In genomic region chr3:174540536-174540935, GRCh38 we compare ENCODE assay signal across 15 cellular contexts.
A peak's percentile ranks its signal among the peaks of the same experiment; 100 is the strongest.
DNase-seq lines count a peak whose midpoint lies in the region; ATAC-seq, FAIRE-seq and TF ChIP-seq lines count a peak whose summit lies in the region.
"Had no signal": no experiment of that assay in that cellular context is flagged by ENCODE, and none has a peak within 500 bp of the region (broad histone marks: within the 10 kb centered on the region; RNA-seq: fewer than 3 reads in every experiment).

No MANE protein-coding gene starts in this region.

- 42% methylated on average over 3 of the region's 3 CpGs for WGBS in HepG2 (ENCODE audit: low lambda C conversion rate)

- no peak for TF ChIP-seq EP300 in HepG2 (IDR thresholded peaks at IDR 0.05; ENCODE audit: low read depth in 2 of 2, low read length in 2 of 2)
- no peak for TF ChIP-seq EP300 in HepG2 (CRISPR knock-in tag; IDR thresholded peaks at IDR 0.05; ENCODE audit: borderline replicate concordance)

- no peak for TF ChIP-seq CTCF in GM23338 (conservative IDR thresholded peaks at IDR 0.05; ENCODE audit: low read depth in 2 of 2)
- no peak for TF ChIP-seq CTCF in HepG2 (CRISPR knock-in tag; IDR thresholded peaks at IDR 0.05)
- TF ChIP-seq CTCF in ascending aorta (IDR thresholded peaks at IDR 0.05) = no peak
- TF ChIP-seq CTCF in Caco-2 (IDR thresholded peaks at IDR 0.05; ENCODE audit: insufficient read depth in 1 of 2, low read depth in 1 of 2, low read length in 1 of 2, severe bottlenecking in 1 of 2, unreplicated experiment in 1 of 2) = no peak

- H3K9me3 ChIP-seq in SJCRH30 (replicated peaks) (0 out of 2 replicates have a peak, but pooled peaks cover 4% of the 10 kb centered on the region), iPS-20b (ENCODE audit: insufficient read depth, low read depth, low read length) (no peaks in the 10 kb centered on the region), HepG2 (ENCODE audit: low read length) (no peaks in the 10 kb centered on the region), ascending aorta (no peaks in the 10 kb centered on the region), Caco-2 (no peaks in the 10 kb centered on the region)
- H3K9me3 ChIP-seq: A549, Peyer's patch had no signal

- H3K27ac ChIP-seq in GM23338 (ENCODE audit: low read depth) = peak overlapping the region; percentile 96
- H3K27ac ChIP-seq in SJCRH30 = peak overlapping the region; percentile 95
- peak overlapping the region; percentile 29 for H3K27ac ChIP-seq in iPS-20b (ENCODE audit: low read length)
- no peak overlapping the region for H3K27ac ChIP-seq in HepG2 (ENCODE audit: extremely low read length, insufficient read depth, low read length)
- no peak overlapping the region for H3K27ac ChIP-seq in ascending aorta
- H3K27ac ChIP-seq: A549, Peyer's patch had no signal

- TF ChIP-seq POLR2A in HepG2 (IDR thresholded peaks at IDR 0.05; ENCODE audit: insufficient read depth in 1 of 2, low read depth in 2 of 2, low read length in 2 of 2) = no peak

- peak; percentile 85 for DNase-seq in GM23338 (ENCODE audit: low spot score)
- DNase-seq in NCI-H146 (lab: John Stamatoyannopoulos, UW) = peak; percentile 64
- no peak for DNase-seq in SJCRH30
- no peak for DNase-seq in kidney glomerular epithelial cell (lab: John Stamatoyannopoulos, UW)
- DNase-seq in HepG2 (ENCODE audit: low spot score) = no peak
- no peak for DNase-seq in ascending aorta (ENCODE audit: low spot score in 2 of 2)
- DNase-seq in Caco-2 = no peak
- DNase-seq: DMS79, HFFc6, MG63, NCI-H524, Peyer's patch had no signal

- CTCF ChIA-PET in HepG2 (lab: Yijun Ruan, JAX; ENCODE audit: low intra/inter-chr PET ratio, low total read pairs) = no interaction called here
- CTCF ChIA-PET in Caco-2 (lab: Charles Lee) = no interaction called here

- H3K4me3 Mint-ChIP-seq in GM23338 (peak overlapping the region; percentile 49; the same call in 2 of the 3 replicates), Caco-2 (ENCODE audit: unreplicated experiment) (no peak overlapping the region)
- H3K4me3 Mint-ChIP-seq: HFFc6 had no signal

- no peaks in the 10 kb centered on the region for H3K9me2 ChIP-seq in GM23338 (ENCODE audit: insufficient read depth)

- H3K36me3 Mint-ChIP-seq in GM23338 (ENCODE audit: low read depth) (peaks cover 13% of the 10 kb centered on the region; the same call in 2 of the 3 replicates), Caco-2 (ENCODE audit: insufficient read depth, unreplicated experiment) (peaks cover 17% of the 10 kb centered on the region)

- H3K36me3 ChIP-seq in GM23338 (ENCODE audit: insufficient read depth) (no peaks in the 10 kb centered on the region), SJCRH30 (no peaks in the 10 kb centered on the region), iPS-20b (ENCODE audit: insufficient read depth, low read depth, low read length) (no peaks in the 10 kb centered on the region), HepG2 (replicated peaks in 1 of 2; ENCODE audit: control insufficient read depth in 1 of 2, insufficient read depth in 2 of 2, low read length in 2 of 2) (no peaks in the 10 kb centered on the region), ascending aorta (no peaks in the 10 kb centered on the region), Caco-2 (ENCODE audit: control insufficient read depth, insufficient read depth, low read length) (no peaks in the 10 kb centered on the region; the same call in 1 of the 2 replicates)
- H3K36me3 ChIP-seq: MG63, Peyer's patch had no signal

- in situ Hi-C loops in HepG2 (cut with HindIII; ENCODE audit: extremely low pct_ligation_motif_present, low pct_unique_long_range_greater_than_20kb) = no loop called here

- peaks cover 52% of the 10 kb centered on the region for H3K4me1 ChIP-seq in GM23338 (ENCODE audit: insufficient read depth)
- H3K4me1 ChIP-seq in SJCRH30 = peaks cover 50% of the 10 kb centered on the region
- peaks cover 47% of the 10 kb centered on the region for H3K4me1 ChIP-seq in iPS-20b (ENCODE audit: insufficient read depth, low read length)
- no peaks in the 10 kb centered on the region for H3K4me1 ChIP-seq in HepG2 (ENCODE audit: insufficient read depth, low read length)
- no peaks in the 10 kb centered on the region for H3K4me1 ChIP-seq in ascending aorta
- peaks cover 28% of the 10 kb centered on the region for H3K4me1 ChIP-seq in Caco-2
- H3K4me1 ChIP-seq: A549, Peyer's patch had no signal

- no peaks in the 10 kb centered on the region for H3K27me3 ChIP-seq in GM23338 (ENCODE audit: insufficient read depth)
- H3K27me3 ChIP-seq in SJCRH30 = no peaks in the 10 kb centered on the region
- no peaks in the 10 kb centered on the region for H3K27me3 ChIP-seq in iPS-20b (ENCODE audit: insufficient read depth, low read length)
- no peaks in the 10 kb centered on the region for H3K27me3 ChIP-seq in HepG2 (ENCODE audit: control insufficient read depth in 1 of 2, insufficient read depth in 2 of 2, low read length in 2 of 2)
- no peaks in the 10 kb centered on the region for H3K27me3 ChIP-seq in ascending aorta
- H3K27me3 ChIP-seq in Caco-2 (replicated peaks; ENCODE audit: control insufficient read depth, insufficient read depth, low read length) = no peaks in the 10 kb centered on the region
- H3K27me3 ChIP-seq: MG63, Peyer's patch had no signal

- H3K9me3 Mint-ChIP-seq in GM23338 (no peaks in the 10 kb centered on the region), Caco-2 (ENCODE audit: unreplicated experiment) (peaks cover 10% of the 10 kb centered on the region)
- H3K9me3 Mint-ChIP-seq: HFFc6 had no signal

- H3K79me2 ChIP-seq in GM23338 (replicated peaks; ENCODE audit: insufficient read depth) (no peaks in the 10 kb centered on the region), HepG2 (ENCODE audit: insufficient read depth, low read length) (no peaks in the 10 kb centered on the region)

- FAIRE-seq in HepG2 (lab: Jason Lieb, UNC) = no peak
- FAIRE-seq: A549, GM12878 had no signal

- H3K4me1 Mint-ChIP-seq in GM23338 = peaks cover 55% of the 10 kb centered on the region
- H3K4me1 Mint-ChIP-seq in Caco-2 (ENCODE audit: low read depth, unreplicated experiment) = peaks cover 24% of the 10 kb centered on the region

- no peak for TF ChIP-seq RAD21 in HepG2 (CRISPR knock-in tag; IDR thresholded peaks at IDR 0.05)

- POLR2A ChIA-PET in HepG2 (lab: Yijun Ruan, JAX) (no interaction called here), Caco-2 (lab: Charles Lee) (no interaction called here)

- ATAC-seq in GM23338 (peak; percentile 81), HepG2 (no peak)
- ATAC-seq: A549, GM12878 had no signal

- no TSS peak for BruUV-seq in HepG2 (replicated peaks; lab: Mats Ljungman, UMichigan)
- no TSS peak for BruUV-seq in Caco-2 (replicated peaks; lab: Mats Ljungman, UMichigan)

- H3K4me3 ChIP-seq in GM23338 = peak overlapping the region; percentile 26; the same call in 1 of the 2 replicates
- no peak overlapping the region for H3K4me3 ChIP-seq in SJCRH30
- H3K4me3 ChIP-seq in iPS-20b (ENCODE audit: low read length) = peak overlapping the region; percentile 46; the same call in 1 of the 2 replicates
- H3K4me3 ChIP-seq in HepG2 (replicated peaks in 1 of 3; ENCODE audit: insufficient read depth in 1 of 3, low read depth in 2 of 3, low read length in 3 of 3) = no peak overlapping the region
- no peak overlapping the region for H3K4me3 ChIP-seq in ascending aorta
- no peak overlapping the region for H3K4me3 ChIP-seq in Caco-2 (ENCODE audit: low read depth, low read length)
- H3K4me3 ChIP-seq: A549, GM12878, MG63, Peyer's patch had no signal

- intact Hi-C loops in HepG2 (cut with micrococcal nuclease; ENCODE audit: unreplicated experiment) = no loop called here
- intact Hi-C loops in ascending aorta (cut with DNase I) = no loop called here
- intact Hi-C loops in Caco-2 (cut with micrococcal nuclease; ENCODE audit: unreplicated experiment) = no loop called here

- H3K9ac ChIP-seq in iPS-20b (ENCODE audit: low read depth, low read length) (peak overlapping the region; percentile 64; the same call in 1 of the 2 replicates), HepG2 (ENCODE audit: insufficient read depth, low read depth, low read length) (no peak overlapping the region)

- H2AFZ ChIP-seq in GM23338 (no peak overlapping the region), HepG2 (ENCODE audit: low read length) (no peak overlapping the region)

- H4K20me1 ChIP-seq in GM23338 (replicated peaks; ENCODE audit: insufficient read depth) (no peaks in the 10 kb centered on the region), HepG2 (ENCODE audit: insufficient read depth, low read length) (no peaks in the 10 kb centered on the region)

- H3K27ac Mint-ChIP-seq in GM23338 (peak overlapping the region; percentile 97), Caco-2 (ENCODE audit: unreplicated experiment) (no peak overlapping the region)
- H3K27ac Mint-ChIP-seq: HFFc6 had no signal

- H3K27me3 Mint-ChIP-seq in GM23338 (ENCODE audit: insufficient read depth, low read depth, poor library complexity) (peaks cover 3% of the 10 kb centered on the region), Caco-2 (ENCODE audit: insufficient read depth, unreplicated experiment) (no peaks in the 10 kb centered on the region)

- no peaks in the 10 kb centered on the region for H3F3A ChIP-seq in GM23338 (replicated peaks; ENCODE audit: low read depth)

- H3K4me2 ChIP-seq in GM23338 = peak overlapping the region; percentile 23
- no peak overlapping the region for H3K4me2 ChIP-seq in HepG2 (ENCODE audit: low read depth, low read length)
- H3K4me2 ChIP-seq: A549 had no signal

TF ChIP-seq in GM23338, 12 proteins besides CTCF, POLR2A, EP300 and RAD21:
- peak; percentile 75 for TF ChIP-seq NANOG (IDR thresholded peaks at IDR 0.05; ENCODE audit: borderline replicate concordance)
- TF ChIP-seq ZNF331 (CRISPR knock-in tag; IDR thresholded peaks at IDR 0.05; ENCODE audit: low read depth) = no peak
TF ChIP-seq in GM23338: peak in this region for 1.

TF ChIP-seq in HepG2, 621 proteins besides CTCF, POLR2A, EP300 and RAD21 (continues in another document):
- no peak for TF ChIP-seq ZNF20 (CRISPR knock-in tag; IDR thresholded peaks at IDR 0.05)

Comparison
In these comparisons a context has a peak if more than half of its experiments do, and no peak if none do; other contexts are left out.
1. DNase-seq: peak in GM23338 (single experiment) and NCI-H146 (single experiment); none in SJCRH30 (0 of 2), kidney glomerular epithelial cell (single experiment), HepG2 (single experiment), ascending aorta (0 of 2) and Caco-2 (0 of 2).
2. H3K27ac ChIP-seq: peak in GM23338 (single experiment), SJCRH30 (single experiment) and iPS-20b (single experiment); none in HepG2 (single experiment) and ascending aorta (0 of 2).
3. H3K4me3 ChIP-seq: peak in GM23338 (single experiment) and iPS-20b (single experiment); none in SJCRH30 (single experiment), HepG2 (0 of 3), ascending aorta (0 of 2) and Caco-2 (single experiment).